8 cellular contexts compared by ENCODE assay signal in genomic region chr22:37229012-37229804, GRCh38. TPM values are rescaled to one million over a fixed set of nuclear protein-coding genes. Genes with fewer than 3 reads are reported as not detected.
DNase-seq lines count a peak whose midpoint lies in the region; ATAC-seq, FAIRE-seq and TF ChIP-seq lines count a peak whose summit lies in the region.

No MANE protein-coding gene starts in this region.

- intact Hi-C loops in left ventricle myocardium superior (cut with micrococcal nuclease): no loop called here
- intact Hi-C loops in cardiac septum (cut with DNase I): no loop called here

- no peak for DNase-seq in left ventricle myocardium superior
- DNase-seq in cardiac septum (ENCODE audit: low spot score): no peak
- peak; percentile 51 for DNase-seq in activated CD4-positive, CD25-positive, alpha-beta regulatory T cell treated with anti-CD3 and anti-CD28 coated beads, Interleukin-2, amount 50 U/mL, for 72 hours
- peak; percentile 78 to 90 for DNase-seq in foreskin fibroblast
- DNase-seq in urothelium cell line (ENCODE audit: low spot score): peak; percentile 75

- no peak overlapping the region for H3K4me3 ChIP-seq in foreskin fibroblast (ENCODE audit: low read depth in 1 of 2, low read length in 2 of 2)

- no peak for TF ChIP-seq CTCF in foreskin fibroblast (IDR thresholded peaks at IDR 0.05; ENCODE audit: low read depth, low read length)

- ATAC-seq in left ventricle myocardium superior (peak; percentile 12), GM21825 (IDR thresholded peaks at IDR 0.05; ENCODE audit: unreplicated experiment) (no peak), GM19455 (IDR thresholded peaks at IDR 0.05; ENCODE audit: unreplicated experiment) (no peak), HG03095 (IDR thresholded peaks at IDR 0.05; ENCODE audit: unreplicated experiment) (no peak)

- peak; percentile 90 for FAIRE-seq in urothelium cell line (lab: Jason Lieb, UNC)

RNA-seq across cellular contexts. Expression of gene RAC2, which starts 14.9 kb away (rescaled TPM):
- total RNA-seq in left ventricle myocardium superior (5.1 TPM), cardiac septum (5.1 TPM)

RNA-seq across cellular contexts. Expression of gene SSTR3, which starts 16.9 kb away (rescaled TPM):
- not detected for total RNA-seq in left ventricle myocardium superior
- not detected for total RNA-seq in cardiac septum

RNA-seq across cellular contexts. Expression of gene C1QTNF6, which starts 41.2 kb away (rescaled TPM):
- total RNA-seq in left ventricle myocardium superior: 1.1 TPM
- total RNA-seq in cardiac septum: 2.8 TPM

RNA-seq across cellular contexts. Expression of gene CYTH4, which starts 53.1 kb away (rescaled TPM):
- total RNA-seq in left ventricle myocardium superior (6.2 TPM), cardiac septum (8.0 TPM)

Comparison
In these comparisons a context has a peak if more than half of its experiments do, and no peak if none do; other contexts are left out.
1. DNase-seq: peak in activated CD4-positive, CD25-positive, alpha-beta regulatory T cell treated with anti-CD3 and anti-CD28 coated beads, Interleukin-2, amount 50 U/mL, for 72 hours (single experiment), foreskin fibroblast (2 of 2) and urothelium cell line (single experiment); none in left ventricle myocardium superior (single experiment) and cardiac septum (single experiment).